Comparison of ENCODE assay signal across 8 cellular contexts in the genomic region with DNA sequence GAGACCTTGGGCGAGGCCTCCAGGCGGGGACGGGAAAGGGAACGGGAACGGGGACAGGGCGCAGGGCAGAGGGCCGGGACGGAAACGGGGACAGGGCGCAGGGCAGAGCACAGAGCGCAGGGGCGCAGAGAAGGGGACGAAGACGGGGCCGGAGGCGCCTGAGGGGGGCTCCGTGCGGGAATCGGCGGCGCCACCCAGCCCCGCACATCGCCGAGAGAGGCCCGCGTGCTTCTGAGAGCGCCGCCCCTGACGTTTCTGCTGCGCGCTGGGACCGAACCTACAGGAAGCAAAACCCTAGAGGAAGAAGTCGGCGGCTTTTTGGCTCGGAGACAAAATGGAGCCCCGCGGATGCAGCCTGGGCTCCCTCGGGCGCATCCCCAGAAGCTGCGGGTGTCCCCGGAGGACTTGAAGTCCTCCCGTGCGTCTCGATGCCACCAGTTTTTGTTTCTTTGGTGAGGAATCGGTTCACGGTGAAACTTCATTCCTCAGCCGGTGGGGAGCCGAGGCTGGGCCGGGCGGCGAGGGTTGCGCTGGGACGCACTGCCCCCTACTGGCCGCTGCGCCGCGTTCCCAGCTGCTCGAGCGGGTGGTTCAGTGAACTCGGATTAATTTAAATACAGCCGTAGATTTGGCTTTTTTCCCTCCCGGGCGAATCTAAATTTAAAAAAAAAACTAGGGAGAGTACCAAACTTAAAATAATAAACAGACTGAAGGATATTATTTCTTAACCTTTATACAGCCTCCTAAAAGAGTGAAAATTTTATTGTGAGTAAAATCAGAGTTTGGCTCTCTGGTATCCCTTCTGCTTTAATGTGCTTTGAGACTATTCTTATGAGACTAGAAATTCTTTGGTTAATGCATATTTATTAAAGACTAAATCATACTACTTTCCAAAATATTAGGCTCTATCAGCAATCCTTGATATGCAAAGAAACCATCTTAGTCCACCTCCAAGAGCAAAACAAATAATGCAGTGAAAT.
A peak's percentile ranks its signal among the peaks of the same experiment; 100 is the strongest.
DNase-seq lines count a peak whose midpoint lies in the region; ATAC-seq and TF ChIP-seq lines count a peak whose summit lies in the region.

No MANE protein-coding gene starts in this region.

- CTCF ChIA-PET in activated naive CD4-positive, alpha-beta T cell treated with anti-CD3 and anti-CD28 coated beads, Interleukin-2, amount 10 ng/mL, durations not matched to agents 7 days and 5 days (lab: Charles Lee), result no interaction called here

- H3K27ac Mint-ChIP-seq in activated naive CD4-positive, alpha-beta T cell treated with anti-CD3 and anti-CD28 coated beads, Interleukin-2, amount 10 ng/mL, durations not matched to agents 7 days and 5 days, result peak overlapping the region; percentile 28

- peak overlapping the region; percentile 69 for H3K4me3 Mint-ChIP-seq in activated naive CD4-positive, alpha-beta T cell treated with anti-CD3 and anti-CD28 coated beads, Interleukin-2, amount 10 ng/mL, durations not matched to agents 7 days and 5 days

- DNase-seq in D341Med (ENCODE audit: low spot score) (peak; percentile 89), RWPE2 (ENCODE audit: low spot score) (no peak), germinal center (ENCODE audit: low spot score) (peak; percentile 74), stromal cell of bone marrow (ENCODE audit: low read depth) (peak; percentile 35)
- DNase-seq in activated naive CD4-positive, alpha-beta T cell treated with anti-CD3 and anti-CD28 coated beads, Interleukin-2, amount 10 ng/mL, durations not matched to agents 7 days and 5 days, result peak; percentile 73

- H3K4me1 Mint-ChIP-seq in activated naive CD4-positive, alpha-beta T cell treated with anti-CD3 and anti-CD28 coated beads, Interleukin-2, amount 10 ng/mL, durations not matched to agents 7 days and 5 days, result peaks cover 6% of the 10 kb centered on the region

- no peaks in the 10 kb centered on the region for H3K36me3 Mint-ChIP-seq in activated naive CD4-positive, alpha-beta T cell treated with anti-CD3 and anti-CD28 coated beads, Interleukin-2, amount 10 ng/mL, durations not matched to agents 7 days and 5 days

- no peaks in the 10 kb centered on the region for H3K9me3 Mint-ChIP-seq in activated naive CD4-positive, alpha-beta T cell treated with anti-CD3 and anti-CD28 coated beads, Interleukin-2, amount 10 ng/mL, durations not matched to agents 7 days and 5 days

- H3K27me3 ChIP-seq in RWPE2 (ENCODE audit: insufficient read depth, poor library complexity, severe bottlenecking), result peaks cover 3% of the 10 kb centered on the region
- H3K27me3 ChIP-seq in neutrophil, result peaks cover 28% of the 10 kb centered on the region

- peak overlapping the region; percentile 64 for H3K4me3 ChIP-seq in RWPE2 (ENCODE audit: severe bottlenecking)
- peak overlapping the region; percentile 77 to 78 for H3K4me3 ChIP-seq in neutrophil (ENCODE audit: low read depth in 1 of 2, low read length in 1 of 2)

- no peaks in the 10 kb centered on the region for H3K4me1 ChIP-seq in RWPE2 (ENCODE audit: insufficient read depth, poor library complexity, severe bottlenecking)
- H3K4me1 ChIP-seq in neutrophil (ENCODE audit: control insufficient read depth in 1 of 2, insufficient read depth in 1 of 2, low read depth in 1 of 2, low read length in 1 of 2), result peaks cover 21 to 34% of the 10 kb centered on the region in 2 experiments

- H3K9me3 ChIP-seq in RWPE2 (ENCODE audit: severe bottlenecking) (no peaks in the 10 kb centered on the region), neutrophil (no peaks in the 10 kb centered on the region)

- peak; percentile 96 for TF ChIP-seq CTCF in RWPE2 (IDR thresholded peaks at IDR 0.05; ENCODE audit: poor library complexity, severe bottlenecking)
- TF ChIP-seq CTCF in neutrophil (IDR thresholded peaks at IDR 0.05), result peak; percentile 49

- ATAC-seq in GM19452 (IDR thresholded peaks at IDR 0.05; ENCODE audit: unreplicated experiment), result peak; percentile 97
- peak; percentile 89 for ATAC-seq in HG03571 (IDR thresholded peaks at IDR 0.05; ENCODE audit: unreplicated experiment)
- ATAC-seq in RWPE2 (ENCODE audit: low read depth), result peak; percentile 96

- no peak overlapping the region for H3K27ac ChIP-seq in RWPE2 (ENCODE audit: poor library complexity, severe bottlenecking)
- H3K27ac ChIP-seq in neutrophil, result no peak overlapping the region

- H3K27me3 Mint-ChIP-seq in activated naive CD4-positive, alpha-beta T cell treated with anti-CD3 and anti-CD28 coated beads, Interleukin-2, amount 10 ng/mL, durations not matched to agents 7 days and 5 days, result peaks cover 34% of the 10 kb centered on the region

- no peaks in the 10 kb centered on the region for H3K36me3 ChIP-seq in RWPE2 (ENCODE audit: low read depth)
- no peaks in the 10 kb centered on the region for H3K36me3 ChIP-seq in neutrophil
